In the genomic region with DNA sequence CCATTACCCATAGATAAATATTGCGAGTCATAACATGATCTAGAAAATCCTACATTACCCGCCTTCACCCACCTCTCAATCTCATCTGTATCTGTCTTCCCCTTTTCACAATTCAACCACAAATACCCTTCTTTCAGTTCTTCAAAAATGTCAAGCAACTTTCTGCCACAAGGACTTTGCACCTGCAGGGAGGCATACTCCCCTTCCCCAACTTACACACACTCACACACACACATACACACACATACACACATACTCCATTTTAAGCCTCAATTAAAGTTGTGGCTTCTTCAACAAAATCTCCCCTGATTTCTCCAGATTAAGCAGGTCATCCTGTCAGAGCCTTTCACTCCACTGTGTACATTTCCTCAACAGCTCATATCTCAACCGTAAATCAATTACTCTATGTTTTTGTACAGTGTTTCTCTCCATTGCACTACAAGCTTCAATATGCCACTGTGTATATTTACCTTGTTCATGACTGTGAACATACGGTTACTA, we compare ENCODE assay signal across 9 cellular contexts. TPM values are rescaled to one million over a fixed set of nuclear protein-coding genes. Genes with fewer than 3 reads are reported as not detected.
DNase-seq lines count a peak whose midpoint lies in the region; ATAC-seq lines count a peak whose summit lies in the region.
"Had no signal": no experiment of that assay in that cellular context is flagged by ENCODE, and none has a peak within 500 bp of the region (broad histone marks: within the 10 kb centered on the region; RNA-seq: fewer than 3 reads in every experiment).

No MANE protein-coding gene starts in this region.

- no peak for DNase-seq in stimulated activated CD4-positive, alpha-beta T cell treated with anti-CD3 and anti-CD28 coated beads, Interleukin-12 subunit alpha, Interleukin-12 subunit beta, amount 100 ng/mL, for 4 hours
- DNase-seq in activated effector memory CD4-positive, alpha-beta T cell treated with anti-CD3 and anti-CD28 coated beads, Interleukin-2, amount 50 U/mL, for 16 hours: no peak
- DNase-seq in glomerular visceral epithelial cell (ENCODE audit: extremely low spot score) (no peak), NCI-H128 (lab: John Stamatoyannopoulos, UW; ENCODE audit: unreplicated experiment) (no peak)
- DNase-seq: activated naive CD4-positive, alpha-beta T cell treated with anti-CD3 and anti-CD28 coated beads for 36 hours had no signal

- ATAC-seq in GM18858 (IDR thresholded peaks at IDR 0.05; ENCODE audit: unreplicated experiment): peak; percentile 86
- ATAC-seq in GM21737 (IDR thresholded peaks at IDR 0.05; ENCODE audit: unreplicated experiment): peak; percentile 90
- ATAC-seq in HG03457 (IDR thresholded peaks at IDR 0.05; ENCODE audit: unreplicated experiment): peak; percentile 81
- peak; percentile 60 for ATAC-seq in esophagus mucosa

RNA-seq across cellular contexts. Expression of a gene that starts 33.1 kb away (rescaled TPM):
- 18.7 TPM for total RNA-seq in esophagus mucosa

RNA-seq across cellular contexts. Expression of a gene that starts 34.2 kb away (rescaled TPM):
- not detected for total RNA-seq in esophagus mucosa
- total RNA-seq: activated naive CD4-positive, alpha-beta T cell treated with anti-CD3 and anti-CD28 coated beads for 36 hours had no signal
